Comparison of ENCODE assay signal across 19 cellular contexts in genomic region chr1:171138973-171139372, GRCh38. TPM values are rescaled to one million over a fixed set of nuclear protein-coding genes. Genes with fewer than 3 reads are reported as not detected.
"Had no signal": no experiment of that assay in that cellular context is flagged by ENCODE, and none has a peak within 500 bp of the region (broad histone marks: within the 10 kb centered on the region; RNA-seq: fewer than 3 reads in every experiment).

No MANE protein-coding gene starts in this region.

- H3K36me3 Mint-ChIP-seq: activated naive CD4-positive, alpha-beta T cell treated with anti-CD3 and anti-CD28 coated beads, Interleukin-2, amount 50 U/mL, for 72 hours; brain; memory B cell; naive thymus-derived CD4-positive, alpha-beta T cell; stimulated activated memory B cell treated with anti-CD40 and anti-IgM and Interleukin-4, amounts not matched to agents 10 μg/mL and 1 μg/mL and 100 μg/mL, for 72 hours had no signal

- DNase-seq: activated CD4-positive, alpha-beta memory T cell treated with anti-CD3 and anti-CD28 coated beads, Interleukin-2, amount 10 ng/mL, durations not matched to agents 7 days and 5 days; activated CD4-positive, alpha-beta T cell treated with anti-CD3 and anti-CD28 coated beads for 36 hours; activated effector memory CD4-positive, alpha-beta T cell treated with anti-CD3 and anti-CD28 coated beads, Interleukin-2, amount 50 U/mL, for 16 hours; activated T-cell treated with anti-CD3 and anti-CD28 coated beads, Interleukin-2, amount 50 U/mL, for 48 hours; foreskin fibroblast; mucosa of descending colon; naive thymus-derived CD4-positive, alpha-beta T cell; pancreas; SJCRH30; stimulated activated CD4-positive, alpha-beta T cell treated with anti-CD3 and anti-CD28 coated beads, Interleukin-2, amount 100 ng/mL, for 48 hours; T-helper 2 cell; trophoblast cell had no signal

- H3K9me3 ChIP-seq: mucosa of descending colon, pancreas, SJCRH30 had no signal

- H3K36me3 ChIP-seq: pancreas, SJCRH30 had no signal

- ATAC-seq: activated CD4-positive, alpha-beta T cell treated with anti-CD3 and anti-CD28 coated beads for 36 hours; activated naive CD4-positive, alpha-beta T cell treated with anti-CD3 and anti-CD28 coated beads, Interleukin-2, amount 50 U/mL, for 72 hours; mucosa of descending colon; naive thymus-derived CD4-positive, alpha-beta T cell; pancreas; stimulated activated memory B cell treated with anti-CD40 and anti-IgM and Interleukin-4, amounts not matched to agents 10 μg/mL and 1 μg/mL and 100 μg/mL, for 72 hours had no signal

- H3K9me3 Mint-ChIP-seq: activated CD4-positive, alpha-beta memory T cell treated with anti-CD3 and anti-CD28 coated beads, Interleukin-2, amount 10 ng/mL, durations not matched to agents 7 days and 5 days; activated naive CD4-positive, alpha-beta T cell treated with anti-CD3 and anti-CD28 coated beads, Interleukin-2, amount 50 U/mL, for 72 hours; brain; dendritic cell treated with granulocyte-macrophage colony-stimulating factor and Interleukin-4, amounts not matched to agents 40 ng/mL and 50 ng/mL, for 4 days; memory B cell; stimulated activated memory B cell treated with anti-CD40 and anti-IgM and Interleukin-4, amounts not matched to agents 10 μg/mL and 1 μg/mL and 100 μg/mL, for 72 hours had no signal

- H3K27ac ChIP-seq: pancreas, SJCRH30 had no signal

- H3K27me3 ChIP-seq: pancreas, SJCRH30 had no signal

- H3K4me1 Mint-ChIP-seq: activated CD4-positive, alpha-beta memory T cell treated with anti-CD3 and anti-CD28 coated beads, Interleukin-2, amount 10 ng/mL, durations not matched to agents 7 days and 5 days; activated CD4-positive, alpha-beta T cell treated with anti-CD3 and anti-CD28 coated beads for 36 hours; memory B cell; naive thymus-derived CD4-positive, alpha-beta T cell; stimulated activated memory B cell treated with anti-CD40 and anti-IgM and Interleukin-4, amounts not matched to agents 10 μg/mL and 1 μg/mL and 100 μg/mL, for 72 hours had no signal

- H3K4me3 Mint-ChIP-seq: activated CD4-positive, alpha-beta memory T cell treated with anti-CD3 and anti-CD28 coated beads, Interleukin-2, amount 10 ng/mL, durations not matched to agents 7 days and 5 days; activated CD4-positive, alpha-beta T cell treated with anti-CD3 and anti-CD28 coated beads for 36 hours; brain; dendritic cell treated with granulocyte-macrophage colony-stimulating factor and Interleukin-4, amounts not matched to agents 40 ng/mL and 50 ng/mL, for 4 days; memory B cell; naive thymus-derived CD4-positive, alpha-beta T cell; stimulated activated memory B cell treated with anti-CD40 and anti-IgM and Interleukin-4, amounts not matched to agents 10 μg/mL and 1 μg/mL and 100 μg/mL, for 72 hours had no signal

- H3K4me3 ChIP-seq: mucosa of descending colon, pancreas, SJCRH30 had no signal

- H3K27ac Mint-ChIP-seq: activated CD4-positive, alpha-beta memory T cell treated with anti-CD3 and anti-CD28 coated beads, Interleukin-2, amount 10 ng/mL, durations not matched to agents 7 days and 5 days; activated CD4-positive, alpha-beta T cell treated with anti-CD3 and anti-CD28 coated beads for 36 hours; activated naive CD4-positive, alpha-beta T cell treated with anti-CD3 and anti-CD28 coated beads, Interleukin-2, amount 50 U/mL, for 72 hours; dendritic cell treated with granulocyte-macrophage colony-stimulating factor and Interleukin-4, amounts not matched to agents 40 ng/mL and 50 ng/mL, for 4 days; memory B cell; naive thymus-derived CD4-positive, alpha-beta T cell; stimulated activated memory B cell treated with anti-CD40 and anti-IgM and Interleukin-4, amounts not matched to agents 10 μg/mL and 1 μg/mL and 100 μg/mL, for 72 hours had no signal

RNA-seq across cellular contexts. Expression of gene FMO2, which starts 46.1 kb away (rescaled TPM):
- total RNA-seq: activated CD4-positive, alpha-beta memory T cell treated with anti-CD3 and anti-CD28 coated beads, Interleukin-2, amount 10 ng/mL, durations not matched to agents 7 days and 5 days; activated CD4-positive, alpha-beta T cell treated with anti-CD3 and anti-CD28 coated beads for 36 hours; activated naive CD4-positive, alpha-beta T cell treated with anti-CD3 and anti-CD28 coated beads, Interleukin-2, amount 50 U/mL, for 72 hours; epithelial cell of proximal tubule; naive thymus-derived CD4-positive, alpha-beta T cell; SJCRH30 had no signal
- polyA plus RNA-seq: naive thymus-derived CD4-positive, alpha-beta T cell had no signal

RNA-seq across cellular contexts. Expression of gene FMO3, which starts 48.3 kb away (rescaled TPM):
- total RNA-seq: activated CD4-positive, alpha-beta memory T cell treated with anti-CD3 and anti-CD28 coated beads, Interleukin-2, amount 10 ng/mL, durations not matched to agents 7 days and 5 days; activated CD4-positive, alpha-beta T cell treated with anti-CD3 and anti-CD28 coated beads for 36 hours; activated naive CD4-positive, alpha-beta T cell treated with anti-CD3 and anti-CD28 coated beads, Interleukin-2, amount 50 U/mL, for 72 hours; cerebellum; epithelial cell of proximal tubule; naive thymus-derived CD4-positive, alpha-beta T cell; SJCRH30 had no signal
- polyA plus RNA-seq: naive thymus-derived CD4-positive, alpha-beta T cell had no signal
